ENCODE assay signal across 1 cellular context in the genomic region with DNA sequence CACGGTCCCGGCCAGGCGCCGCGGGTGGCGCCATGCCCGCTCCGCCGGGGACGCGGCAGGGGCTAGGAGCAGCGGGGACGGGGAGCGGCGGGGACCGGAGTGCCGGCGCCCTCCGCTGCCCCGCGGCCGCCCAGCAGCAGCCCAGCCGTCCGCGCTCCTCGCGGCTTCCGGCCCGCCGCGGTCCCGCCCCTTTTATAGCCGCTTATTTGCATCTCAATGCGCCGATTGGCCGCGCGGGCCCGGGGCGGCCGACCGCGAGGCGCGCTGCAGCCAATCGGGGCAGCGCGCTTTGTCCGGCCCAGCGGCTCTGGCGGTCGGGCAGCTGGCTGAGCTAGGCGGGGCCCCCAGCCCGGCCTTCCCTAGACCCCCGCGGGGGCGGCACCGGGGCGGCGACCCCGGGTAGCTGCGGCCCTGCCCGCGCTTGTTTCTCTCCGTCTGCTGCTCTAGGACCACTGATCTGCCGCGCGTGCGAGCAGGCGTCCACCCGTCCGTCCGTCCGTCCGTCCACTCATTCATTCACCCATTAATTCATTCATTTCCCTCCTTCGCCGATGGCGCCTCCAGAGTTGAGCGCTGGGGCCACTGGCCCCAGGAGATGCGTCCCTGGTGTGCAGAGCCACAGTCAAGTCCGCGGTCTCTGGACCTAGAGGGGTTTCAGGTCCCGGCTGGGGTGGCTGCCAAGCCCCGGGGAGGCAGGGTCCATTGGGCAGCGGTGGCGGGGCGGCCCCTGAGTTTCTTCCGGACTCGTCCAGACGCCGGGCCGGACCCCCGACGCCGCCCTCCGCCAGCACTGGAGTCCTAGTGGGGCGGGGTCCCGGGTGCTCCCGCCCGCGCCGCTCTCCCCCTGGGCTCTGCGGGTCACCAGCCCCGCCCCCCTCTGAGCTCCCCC.
A peak's percentile ranks its signal among the peaks of the same experiment; 100 is the strongest.
TF ChIP-seq lines count a peak whose summit lies in the region.

HES6 (minus strand) TSS at position 167 of the 889 bp plus-strand sequence; CDS start at position 34, 133 bp downstream.

TF ChIP-seq in HepG2, 621 proteins besides CTCF, POLR2A, EP300 and RAD21 (continued from another document and continues in another):
- TF ChIP-seq ZBTB37 (CRISPR knock-in tag; IDR thresholded peaks at IDR 0.05) (no peak), SMAD3 (CRISPR knock-in tag; IDR thresholded peaks at IDR 0.05) (no peak), KLF6 (CRISPR knock-in tag; IDR thresholded peaks at IDR 0.05) (no peak), IKZF1 (IDR thresholded peaks at IDR 0.05) (no peak), FOXO1 (CRISPR knock-in tag; IDR thresholded peaks at IDR 0.05) (no peak), CEBPB (IDR thresholded peaks at IDR 0.05; ENCODE audit: borderline replicate concordance, low read depth, low read length) (no peak), CHCHD3 (CRISPR knock-in tag; IDR thresholded peaks at IDR 0.05) (peak; percentile 81; the same call in 1 of the 2 replicates), SRSF4 (IDR thresholded peaks at IDR 0.05; ENCODE audit: low read depth, low read length, poor library complexity, severe bottlenecking) (no peak), SALL2 (CRISPR knock-in tag; IDR thresholded peaks at IDR 0.05) (peak; percentile 98), ZNF501 (CRISPR knock-in tag; IDR thresholded peaks at IDR 0.05) (peak; percentile 86), ARNTL (CRISPR knock-in tag; IDR thresholded peaks at IDR 0.05) (no peak), U2AF2 (IDR thresholded peaks at IDR 0.05; ENCODE audit: low read depth, low read length) (no peak), NR1H2 (CRISPR knock-in tag; IDR thresholded peaks at IDR 0.05; ENCODE audit: borderline replicate concordance, low read depth) (no peak), PAWR (CRISPR knock-in tag; IDR thresholded peaks at IDR 0.05; ENCODE audit: borderline replicate concordance) (no peak), ZNF616 (CRISPR knock-in tag; IDR thresholded peaks at IDR 0.05; ENCODE audit: low read depth) (peak; percentile 79; the same call in 1 of the 2 replicates), GABPA (IDR thresholded peaks at IDR 0.05; ENCODE audit: low read depth, low read length) (no peak), GABPA (CRISPR knock-in tag; IDR thresholded peaks at IDR 0.05; ENCODE audit: low read depth) (no peak), ATRX (CRISPR knock-in tag; IDR thresholded peaks at IDR 0.05; ENCODE audit: borderline replicate concordance) (no peak), ZBTB1 (CRISPR knock-in tag; IDR thresholded peaks at IDR 0.05; ENCODE audit: borderline replicate concordance) (no peak; the same call in 1 of the 2 replicates), TRIM22 (IDR thresholded peaks at IDR 0.05) (no peak), ARID4A (CRISPR knock-in tag; IDR thresholded peaks at IDR 0.05; ENCODE audit: borderline replicate concordance) (peak; percentile 34; the same call in 1 of the 2 replicates), CEBPZ (IDR thresholded peaks at IDR 0.05; ENCODE audit: low read length) (no peak), PRPF4 (IDR thresholded peaks at IDR 0.05; ENCODE audit: low read depth, low read length, poor library complexity, severe bottlenecking) (no peak), TEAD3 (CRISPR knock-in tag; optimal IDR thresholded peaks at IDR 0.05; ENCODE audit: borderline replicate concordance) (no peak), ELF4 (CRISPR knock-in tag; IDR thresholded peaks at IDR 0.05; ENCODE audit: borderline replicate concordance) (no peak), DMTF1 (CRISPR knock-in tag; IDR thresholded peaks at IDR 0.05) (no peak), MED8 (CRISPR knock-in tag; IDR thresholded peaks at IDR 0.05; ENCODE audit: insufficient replicate concordance) (no peak), SRY (CRISPR knock-in tag; IDR thresholded peaks at IDR 0.05) (no peak)
- TF ChIP-seq, protein P1, sequence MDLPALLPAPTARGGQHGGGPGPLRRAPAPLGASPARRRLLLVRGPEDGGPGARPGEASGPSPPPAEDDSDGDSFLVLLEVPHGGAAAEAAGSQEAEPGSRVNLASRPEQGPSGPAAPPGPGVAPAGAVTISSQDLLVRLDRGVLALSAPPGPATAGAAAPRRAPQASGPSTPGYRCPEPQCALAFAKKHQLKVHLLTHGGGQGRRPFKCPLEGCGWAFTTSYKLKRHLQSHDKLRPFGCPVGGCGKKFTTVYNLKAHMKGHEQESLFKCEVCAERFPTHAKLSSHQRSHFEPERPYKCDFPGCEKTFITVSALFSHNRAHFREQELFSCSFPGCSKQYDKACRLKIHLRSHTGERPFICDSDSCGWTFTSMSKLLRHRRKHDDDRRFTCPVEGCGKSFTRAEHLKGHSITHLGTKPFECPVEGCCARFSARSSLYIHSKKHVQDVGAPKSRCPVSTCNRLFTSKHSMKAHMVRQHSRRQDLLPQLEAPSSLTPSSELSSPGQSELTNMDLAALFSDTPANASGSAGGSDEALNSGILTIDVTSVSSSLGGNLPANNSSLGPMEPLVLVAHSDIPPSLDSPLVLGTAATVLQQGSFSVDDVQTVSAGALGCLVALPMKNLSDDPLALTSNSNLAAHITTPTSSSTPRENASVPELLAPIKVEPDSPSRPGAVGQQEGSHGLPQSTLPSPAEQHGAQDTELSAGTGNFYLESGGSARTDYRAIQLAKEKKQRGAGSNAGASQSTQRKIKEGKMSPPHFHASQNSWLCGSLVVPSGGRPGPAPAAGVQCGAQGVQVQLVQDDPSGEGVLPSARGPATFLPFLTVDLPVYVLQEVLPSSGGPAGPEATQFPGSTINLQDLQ (CRISPR knock-in tag; IDR thresholded peaks at IDR 0.05): 0 out of 2 replicates have a peak, but pooled peaks have one; percentile 72
- TF ChIP-seq, protein P2, sequence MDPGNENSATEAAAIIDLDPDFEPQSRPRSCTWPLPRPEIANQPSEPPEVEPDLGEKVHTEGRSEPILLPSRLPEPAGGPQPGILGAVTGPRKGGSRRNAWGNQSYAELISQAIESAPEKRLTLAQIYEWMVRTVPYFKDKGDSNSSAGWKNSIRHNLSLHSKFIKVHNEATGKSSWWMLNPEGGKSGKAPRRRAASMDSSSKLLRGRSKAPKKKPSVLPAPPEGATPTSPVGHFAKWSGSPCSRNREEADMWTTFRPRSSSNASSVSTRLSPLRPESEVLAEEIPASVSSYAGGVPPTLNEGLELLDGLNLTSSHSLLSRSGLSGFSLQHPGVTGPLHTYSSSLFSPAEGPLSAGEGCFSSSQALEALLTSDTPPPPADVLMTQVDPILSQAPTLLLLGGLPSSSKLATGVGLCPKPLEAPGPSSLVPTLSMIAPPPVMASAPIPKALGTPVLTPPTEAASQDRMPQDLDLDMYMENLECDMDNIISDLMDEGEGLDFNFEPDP (CRISPR knock-in tag; conservative IDR thresholded peaks at IDR 0.05): no peak
- TF ChIP-seq, protein P3, sequence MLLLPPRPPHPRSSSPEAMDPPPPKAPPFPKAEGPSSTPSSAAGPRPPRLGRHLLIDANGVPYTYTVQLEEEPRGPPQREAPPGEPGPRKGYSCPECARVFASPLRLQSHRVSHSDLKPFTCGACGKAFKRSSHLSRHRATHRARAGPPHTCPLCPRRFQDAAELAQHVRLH (CRISPR knock-in tag; IDR thresholded peaks at IDR 0.05; ENCODE audit: borderline replicate concordance, low read depth): no peak
- TF ChIP-seq, protein P4, sequence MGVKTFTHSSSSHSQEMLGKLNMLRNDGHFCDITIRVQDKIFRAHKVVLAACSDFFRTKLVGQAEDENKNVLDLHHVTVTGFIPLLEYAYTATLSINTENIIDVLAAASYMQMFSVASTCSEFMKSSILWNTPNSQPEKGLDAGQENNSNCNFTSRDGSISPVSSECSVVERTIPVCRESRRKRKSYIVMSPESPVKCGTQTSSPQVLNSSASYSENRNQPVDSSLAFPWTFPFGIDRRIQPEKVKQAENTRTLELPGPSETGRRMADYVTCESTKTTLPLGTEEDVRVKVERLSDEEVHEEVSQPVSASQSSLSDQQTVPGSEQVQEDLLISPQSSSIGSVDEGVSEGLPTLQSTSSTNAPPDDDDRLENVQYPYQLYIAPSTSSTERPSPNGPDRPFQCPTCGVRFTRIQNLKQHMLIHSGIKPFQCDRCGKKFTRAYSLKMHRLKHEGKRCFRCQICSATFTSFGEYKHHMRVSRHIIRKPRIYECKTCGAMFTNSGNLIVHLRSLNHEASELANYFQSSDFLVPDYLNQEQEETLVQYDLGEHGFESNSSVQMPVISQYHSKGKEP (CRISPR knock-in tag; IDR thresholded peaks at IDR 0.05): no peak
- TF ChIP-seq, protein P5, sequence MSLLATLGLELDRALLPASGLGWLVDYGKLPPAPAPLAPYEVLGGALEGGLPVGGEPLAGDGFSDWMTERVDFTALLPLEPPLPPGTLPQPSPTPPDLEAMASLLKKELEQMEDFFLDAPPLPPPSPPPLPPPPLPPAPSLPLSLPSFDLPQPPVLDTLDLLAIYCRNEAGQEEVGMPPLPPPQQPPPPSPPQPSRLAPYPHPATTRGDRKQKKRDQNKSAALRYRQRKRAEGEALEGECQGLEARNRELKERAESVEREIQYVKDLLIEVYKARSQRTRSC (CRISPR knock-in tag; IDR thresholded peaks at IDR 0.05; ENCODE audit: low read depth): no peak
